ENCODE assay signal across 12 cellular contexts in genomic region chr18:31478688-31479087, GRCh38. TPM values are rescaled to one million over a fixed set of nuclear protein-coding genes. Genes with fewer than 3 reads are reported as not detected.
"Had no signal": no experiment of that assay in that cellular context is flagged by ENCODE, and none has a peak within 500 bp of the region (broad histone marks: within the 10 kb centered on the region; RNA-seq: fewer than 3 reads in every experiment).

No MANE protein-coding gene starts in this region.

- H3K4me3 ChIP-seq: GM23248, GM23338, HAP-1 had no signal

- H3K27ac Mint-ChIP-seq: GM23338, H9, HFFc6 had no signal

- H3K9ac ChIP-seq: GM23248 had no signal

- H3K36me3 ChIP-seq: HAP-1 had no signal

- H3K4me1 Mint-ChIP-seq: GM23338, H9 had no signal

- H3K9me3 ChIP-seq: HAP-1 had no signal

- H3K4me3 Mint-ChIP-seq: GM23338, H9, HFFc6 had no signal

- H2AFZ ChIP-seq: GM23248, GM23338 had no signal

- H3K27ac ChIP-seq: GM23248 had no signal

- FAIRE-seq: H1, H54 had no signal

- ATAC-seq: GM23338, HCT116 had no signal

- DNase-seq: GM23248, GOT3, H7, H9, HCEC 1CT, HFFc6 had no signal

- H3K4me2 ChIP-seq: GM23338 had no signal

RNA-seq across cellular contexts. Expression of gene DSG2, which starts 19.3 kb away (rescaled TPM):
- total RNA-seq: HFFc6 had no signal
- polyA plus RNA-seq: GM23248 had no signal

RNA-seq across cellular contexts. Expression of gene DSG3, which starts 31.1 kb away (rescaled TPM):
- total RNA-seq: GM23248, H4, H7, HFFc6 had no signal
- polyA plus RNA-seq: GM23248 had no signal
